29 cellular contexts compared by ENCODE assay signal in genomic region chr9:138016406-138017187, GRCh38.
"Had no signal": no experiment of that assay in that cellular context is flagged by ENCODE, and none has a peak within 500 bp of the region (broad histone marks: within the 10 kb centered on the region; RNA-seq: fewer than 3 reads in every experiment).

No MANE protein-coding gene starts in this region.

- H3K27ac Mint-ChIP-seq: dendritic cell treated with granulocyte-macrophage colony-stimulating factor and Interleukin-4, amounts not matched to agents 40 ng/mL and 50 ng/mL, for 4 days; endodermal cell; mesothelial cell of epicardium; natural killer cell treated with Interleukin-12 subunit alpha and Interleukin-12 subunit beta and Interleukin-15 and Interleukin-18, amount 100 ng/mL, for 72 hours; stimulated activated memory B cell treated with anti-CD40 and anti-IgM and Interleukin-4, amounts not matched to agents 10 μg/mL and 1 μg/mL and 100 μg/mL, for 72 hours; type B pancreatic cell had no signal

- H3K4me1 Mint-ChIP-seq: mesothelial cell of epicardium; stimulated activated memory B cell treated with anti-CD40 and anti-IgM and Interleukin-4, amounts not matched to agents 10 μg/mL and 1 μg/mL and 100 μg/mL, for 72 hours had no signal

- H3K27ac ChIP-seq: colonic mucosa, epithelial cell of prostate, gastrocnemius medialis, heart left ventricle, hepatocyte, neural progenitor cell, ovary, psoas muscle, sigmoid colon, testis, tibial artery had no signal

- H3K36me3 Mint-ChIP-seq: mesothelial cell of epicardium; naive B cell; natural killer cell treated with Interleukin-12 subunit alpha and Interleukin-12 subunit beta and Interleukin-15 and Interleukin-18, amount 100 ng/mL, for 72 hours; neural progenitor cell; stimulated activated memory B cell treated with anti-CD40 and anti-IgM and Interleukin-4, amounts not matched to agents 10 μg/mL and 1 μg/mL and 100 μg/mL, for 72 hours; type B pancreatic cell had no signal

- H3K27me3 Mint-ChIP-seq: stimulated activated memory B cell treated with anti-CD40 and anti-IgM and Interleukin-4, amounts not matched to agents 10 μg/mL and 1 μg/mL and 100 μg/mL, for 72 hours had no signal

- H3K4me3 ChIP-seq: colonic mucosa, gastrocnemius medialis, heart left ventricle, hepatocyte, mucosa of descending colon, neural progenitor cell, ovary, psoas muscle, sigmoid colon, testis, tibial artery had no signal

- ATAC-seq: gastrocnemius medialis; heart left ventricle; left lobe of liver; mucosa of descending colon; natural killer cell treated with Interleukin-12 subunit alpha and Interleukin-12 subunit beta and Interleukin-15 and Interleukin-18, amount 100 ng/mL, for 72 hours; psoas muscle; right cardiac atrium; stimulated activated memory B cell treated with anti-CD40 and anti-IgM and Interleukin-4, amounts not matched to agents 10 μg/mL and 1 μg/mL and 100 μg/mL, for 72 hours; stimulated activated naive CD8-positive, alpha-beta T cell treated with anti-CD3 and anti-CD28 coated beads, Interleukin-15, Interleukin-2, amounts not matched to agents 100 U/mL and 50 U/mL, for 24 hours had no signal

- H3K79me2 ChIP-seq: hepatocyte had no signal

- H3K4me1 ChIP-seq: colonic mucosa, gastrocnemius medialis, neural progenitor cell, psoas muscle, sigmoid colon, testis, tibial artery had no signal

- H3K9ac ChIP-seq: neural progenitor cell had no signal

- H2AFZ ChIP-seq: hepatocyte, neural progenitor cell had no signal

- H3K9me3 Mint-ChIP-seq: dendritic cell treated with granulocyte-macrophage colony-stimulating factor and Interleukin-4, amounts not matched to agents 40 ng/mL and 50 ng/mL, for 4 days; endodermal cell; mesothelial cell of epicardium; naive B cell; natural killer cell treated with Interleukin-12 subunit alpha and Interleukin-12 subunit beta and Interleukin-15 and Interleukin-18, amount 100 ng/mL, for 72 hours; neural progenitor cell; stimulated activated memory B cell treated with anti-CD40 and anti-IgM and Interleukin-4, amounts not matched to agents 10 μg/mL and 1 μg/mL and 100 μg/mL, for 72 hours; type B pancreatic cell had no signal

- DNase-seq: colonic mucosa; effector CD8-positive, alpha-beta T cell; endodermal cell; foreskin fibroblast; gastrocnemius medialis; kidney; mesenchymal stem cell; mucosa of descending colon; naive B cell; nucleus accumbens; ovary; right cardiac atrium; sigmoid colon; stimulated activated CD4-positive, alpha-beta T cell treated with anti-CD3 and anti-CD28 coated beads, Interleukin-4, amount 100 ng/mL, for 4 hours; stimulated activated naive CD8-positive, alpha-beta T cell treated with anti-CD3 and anti-CD28 coated beads, Interleukin-15, Interleukin-2, amounts not matched to agents 100 U/mL and 50 U/mL, for 24 hours; substantia nigra; testis; tibial artery had no signal

- H3K4me3 Mint-ChIP-seq: dendritic cell treated with granulocyte-macrophage colony-stimulating factor and Interleukin-4, amounts not matched to agents 40 ng/mL and 50 ng/mL, for 4 days; endodermal cell; mesothelial cell of epicardium; natural killer cell treated with Interleukin-12 subunit alpha and Interleukin-12 subunit beta and Interleukin-15 and Interleukin-18, amount 100 ng/mL, for 72 hours; neural progenitor cell; stimulated activated memory B cell treated with anti-CD40 and anti-IgM and Interleukin-4, amounts not matched to agents 10 μg/mL and 1 μg/mL and 100 μg/mL, for 72 hours; type B pancreatic cell had no signal

- H3K27me3 ChIP-seq: colonic mucosa, neural progenitor cell, ovary, testis had no signal

- H3K36me3 ChIP-seq: colonic mucosa, gastrocnemius medialis, heart left ventricle, neural progenitor cell, ovary, sigmoid colon, tibial artery had no signal

- H3K4me2 ChIP-seq: hepatocyte, neural progenitor cell had no signal

- H3K9me3 ChIP-seq: colonic mucosa, gastrocnemius medialis, heart left ventricle, mucosa of descending colon, ovary, psoas muscle, sigmoid colon, testis, tibial artery had no signal
